Comparison of ENCODE assay signal across 15 cellular contexts in the genomic region with DNA sequence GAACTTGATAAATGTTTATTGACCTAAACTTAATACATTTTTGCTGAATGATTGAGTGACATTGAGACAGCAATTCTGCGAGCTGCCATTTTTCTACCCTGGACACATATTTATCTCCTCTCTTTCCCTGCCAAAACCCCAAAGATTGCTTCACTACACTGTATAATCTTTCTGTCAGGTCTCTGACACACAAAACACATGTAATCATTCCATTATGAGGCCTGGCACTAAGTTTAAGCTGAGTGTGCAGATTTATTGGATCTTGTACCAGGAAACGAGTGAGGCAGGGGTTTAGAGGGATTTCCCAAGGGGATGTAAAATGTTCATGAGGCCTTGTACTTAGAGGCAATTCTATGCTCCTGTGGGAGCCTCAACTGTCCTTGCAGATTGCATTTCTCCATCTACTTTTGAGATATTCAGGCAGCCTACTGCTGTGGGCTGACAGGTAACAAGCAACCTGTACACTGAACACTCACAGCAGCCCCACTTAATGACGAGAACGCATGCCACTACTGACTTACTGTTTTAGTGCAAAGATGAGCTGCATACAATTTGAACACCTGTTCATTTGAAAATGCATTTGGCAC. TPM values are rescaled to one million over a fixed set of nuclear protein-coding genes. Genes with fewer than 3 reads are reported as not detected.
DNase-seq lines count a peak whose midpoint lies in the region; ATAC-seq and TF ChIP-seq lines count a peak whose summit lies in the region.
"Had no signal": no experiment of that assay in that cellular context is flagged by ENCODE, and none has a peak within 500 bp of the region (broad histone marks: within the 10 kb centered on the region; RNA-seq: fewer than 3 reads in every experiment).

No MANE protein-coding gene starts in this region.

- no peaks in the 10 kb centered on the region for H3K9me3 Mint-ChIP-seq in activated CD4-positive, alpha-beta T cell treated with anti-CD3 and anti-CD28 coated beads, Interleukin-2, amount 10 ng/mL, durations not matched to agents 24 days and 14 days
- H3K9me3 Mint-ChIP-seq in activated T-helper 1 cell treated with anti-CD3 and anti-CD28 coated beads, Interleukin-12 subunit alpha, Interleukin-12 subunit beta, Interleukin-2, Interleukin-4 antibody, amounts not matched to agents 30 ng/mL and 10 ng/mL and 1 ng/mL, durations not matched to agents 14 hours and 24 hours and 36 hours = no peaks in the 10 kb centered on the region

- H3K4me3 ChIP-seq in fibroblast of villous mesenchyme (ENCODE audit: low read depth, low read length) = no peak overlapping the region
- H3K4me3 ChIP-seq: BLaER1 treated with 17β-estradiol and CSF1 and Interleukin-3, amounts not matched to agents 10 nM and 100 nM; GM23248 had no signal

- H3K4me1 Mint-ChIP-seq in activated CD4-positive, alpha-beta T cell treated with anti-CD3 and anti-CD28 coated beads, Interleukin-2, amount 10 ng/mL, durations not matched to agents 24 days and 14 days = no peaks in the 10 kb centered on the region
- H3K4me1 Mint-ChIP-seq in activated T-helper 1 cell treated with anti-CD3 and anti-CD28 coated beads, Interleukin-12 subunit alpha, Interleukin-12 subunit beta, Interleukin-2, Interleukin-4 antibody, amounts not matched to agents 30 ng/mL and 10 ng/mL and 1 ng/mL, durations not matched to agents 14 hours and 24 hours and 36 hours (ENCODE audit: low read depth) = no peaks in the 10 kb centered on the region
- H3K4me1 Mint-ChIP-seq: CD4-positive, CD25-positive, alpha-beta regulatory T cell had no signal

- ATAC-seq in GM19035 (IDR thresholded peaks at IDR 0.05; ENCODE audit: unreplicated experiment) = no peak
- ATAC-seq: HCT116 had no signal

- no peaks in the 10 kb centered on the region for H3K36me3 Mint-ChIP-seq in activated CD4-positive, alpha-beta T cell treated with anti-CD3 and anti-CD28 coated beads, Interleukin-2, amount 10 ng/mL, durations not matched to agents 24 days and 14 days (ENCODE audit: low read depth)
- no peaks in the 10 kb centered on the region for H3K36me3 Mint-ChIP-seq in activated T-helper 1 cell treated with anti-CD3 and anti-CD28 coated beads, Interleukin-12 subunit alpha, Interleukin-12 subunit beta, Interleukin-2, Interleukin-4 antibody, amounts not matched to agents 30 ng/mL and 10 ng/mL and 1 ng/mL, durations not matched to agents 14 hours and 24 hours and 36 hours (ENCODE audit: low read depth)
- H3K36me3 Mint-ChIP-seq: CD4-positive, CD25-positive, alpha-beta regulatory T cell had no signal

- H3K27ac Mint-ChIP-seq in activated CD4-positive, alpha-beta T cell treated with anti-CD3 and anti-CD28 coated beads, Interleukin-2, amount 10 ng/mL, durations not matched to agents 24 days and 14 days = no peak overlapping the region
- no peak overlapping the region for H3K27ac Mint-ChIP-seq in activated T-helper 1 cell treated with anti-CD3 and anti-CD28 coated beads, Interleukin-12 subunit alpha, Interleukin-12 subunit beta, Interleukin-2, Interleukin-4 antibody, amounts not matched to agents 30 ng/mL and 10 ng/mL and 1 ng/mL, durations not matched to agents 14 hours and 24 hours and 36 hours
- H3K27ac Mint-ChIP-seq: CD4-positive, CD25-positive, alpha-beta regulatory T cell had no signal

- peaks cover 48% of the 10 kb centered on the region for H3K27me3 Mint-ChIP-seq in activated CD4-positive, alpha-beta T cell treated with anti-CD3 and anti-CD28 coated beads, Interleukin-2, amount 10 ng/mL, durations not matched to agents 24 days and 14 days
- peaks cover 36% of the 10 kb centered on the region for H3K27me3 Mint-ChIP-seq in activated T-helper 1 cell treated with anti-CD3 and anti-CD28 coated beads, Interleukin-12 subunit alpha, Interleukin-12 subunit beta, Interleukin-2, Interleukin-4 antibody, amounts not matched to agents 30 ng/mL and 10 ng/mL and 1 ng/mL, durations not matched to agents 14 hours and 24 hours and 36 hours (ENCODE audit: insufficient read depth)

- no peak for TF ChIP-seq CTCF in fibroblast of villous mesenchyme (IDR thresholded peaks at IDR 0.05; ENCODE audit: insufficient read depth, low read depth, low read length)

- intact Hi-C loops in activated CD4-positive, alpha-beta T cell treated with anti-CD3 and anti-CD28 coated beads, Interleukin-2, amount 10 ng/mL, durations not matched to agents 24 days and 14 days (cut with micrococcal nuclease) = no loop called here
- intact Hi-C loops in activated T-helper 1 cell treated with anti-CD3 and anti-CD28 coated beads, Interleukin-12 subunit alpha, Interleukin-12 subunit beta, Interleukin-2, Interleukin-4 antibody, amounts not matched to agents 30 ng/mL and 10 ng/mL and 1 ng/mL, durations not matched to agents 14 hours and 24 hours and 36 hours (cut with micrococcal nuclease) = no loop called here

- no peak overlapping the region for H3K4me3 Mint-ChIP-seq in activated CD4-positive, alpha-beta T cell treated with anti-CD3 and anti-CD28 coated beads, Interleukin-2, amount 10 ng/mL, durations not matched to agents 24 days and 14 days
- H3K4me3 Mint-ChIP-seq in activated T-helper 1 cell treated with anti-CD3 and anti-CD28 coated beads, Interleukin-12 subunit alpha, Interleukin-12 subunit beta, Interleukin-2, Interleukin-4 antibody, amounts not matched to agents 30 ng/mL and 10 ng/mL and 1 ng/mL, durations not matched to agents 14 hours and 24 hours and 36 hours = no peak overlapping the region
- H3K4me3 Mint-ChIP-seq: CD4-positive, CD25-positive, alpha-beta regulatory T cell had no signal

- DNase-seq in activated CD4-positive, alpha-beta T cell treated with anti-CD3 and anti-CD28 coated beads, Interleukin-2, amount 10 ng/mL, durations not matched to agents 24 days and 14 days = peak; percentile 32
- DNase-seq in activated CD4-positive, alpha-beta T cell treated with anti-CD3 and anti-CD28 coated beads for 48 hours = no peak
- DNase-seq in amniotic epithelial cell (ENCODE audit: low read depth) (peak; percentile 74), fibroblast of villous mesenchyme (ENCODE audit: low read depth) (peak; percentile 42), NCI-H146 (lab: John Stamatoyannopoulos, UW) (no peak)
- DNase-seq in activated T-helper 1 cell treated with anti-CD3 and anti-CD28 coated beads, Interleukin-12 subunit alpha, Interleukin-12 subunit beta, Interleukin-2, Interleukin-4 antibody, amounts not matched to agents 30 ng/mL and 10 ng/mL and 1 ng/mL, durations not matched to agents 14 hours and 24 hours and 36 hours (ENCODE audit: low spot score) = no peak
- DNase-seq: 8988T; ACHN; CD4-positive, CD25-positive, alpha-beta regulatory T cell; DMS53; GF-D8; GM23248 had no signal

RNA-seq across cellular contexts. Expression of a gene that starts 13.7 kb away (rescaled TPM):
- total RNA-seq in activated CD4-positive, alpha-beta T cell treated with anti-CD3 and anti-CD28 coated beads, Interleukin-2, amount 10 ng/mL, durations not matched to agents 24 days and 14 days = not detected in 2 replicates
- total RNA-seq in fibroblast of villous mesenchyme = 2.2 and 4.5 TPM in 2 replicates
- total RNA-seq in activated T-helper 1 cell treated with anti-CD3 and anti-CD28 coated beads, Interleukin-12 subunit alpha, Interleukin-12 subunit beta, Interleukin-2, Interleukin-4 antibody, amounts not matched to agents 30 ng/mL and 10 ng/mL and 1 ng/mL, durations not matched to agents 14 hours and 24 hours and 36 hours = not detected in 2 replicates
- total RNA-seq: CD4-positive, CD25-positive, alpha-beta regulatory T cell had no signal

Comparison
In these comparisons a context has a peak if more than half of its experiments do, and no peak if none do; other contexts are left out.
1. DNase-seq: peak in activated CD4-positive, alpha-beta T cell treated with anti-CD3 and anti-CD28 coated beads, Interleukin-2, amount 10 ng/mL, durations not matched to agents 24 days and 14 days (single experiment), amniotic epithelial cell (single experiment) and fibroblast of villous mesenchyme (single experiment); none in activated CD4-positive, alpha-beta T cell treated with anti-CD3 and anti-CD28 coated beads for 48 hours (single experiment), activated T-helper 1 cell treated with anti-CD3 and anti-CD28 coated beads, Interleukin-12 subunit alpha, Interleukin-12 subunit beta, Interleukin-2, Interleukin-4 antibody, amounts not matched to agents 30 ng/mL and 10 ng/mL and 1 ng/mL, durations not matched to agents 14 hours and 24 hours and 36 hours (single experiment) and NCI-H146 (single experiment).